In genomic region chr9:133359420-133360175, GRCh38 we compare ENCODE assay signal across 6 cellular contexts. TPM values are rescaled to one million over a fixed set of nuclear protein-coding genes. Genes with fewer than 3 reads are reported as not detected.
A peak's percentile ranks its signal among the peaks of the same experiment; 100 is the strongest.
DNase-seq lines count a peak whose midpoint lies in the region.

No MANE protein-coding gene starts in this region.

- H2BK12ac ChIP-seq in neuronal stem cell (ENCODE audit: low read length): no peak overlapping the region

- no peak overlapping the region for H3K27ac ChIP-seq in neuronal stem cell (replicated peaks; ENCODE audit: low read length)

- H3K4ac ChIP-seq in neuronal stem cell (ENCODE audit: low read length): no peak overlapping the region

- no CpG with 5 or more reads among the region's 20 CpGs for WGBS in neuronal stem cell (ENCODE audit: extremely low coverage in 2 of 2, insufficient read length in 2 of 2, insufficient replicate concordance in 1 of 2), 2 donors

- no peak overlapping the region for H2BK15ac ChIP-seq in neuronal stem cell (ENCODE audit: low read length)

- no peak overlapping the region for H4K8ac ChIP-seq in neuronal stem cell (ENCODE audit: low read depth, low read length)

- H2BK5ac ChIP-seq in neuronal stem cell (ENCODE audit: low read length): no peak overlapping the region

- H3K18ac ChIP-seq in neuronal stem cell (ENCODE audit: low read length): no peak overlapping the region

- peak overlapping the region; percentile 20 for H2AK5ac ChIP-seq in neuronal stem cell (ENCODE audit: low read depth, low read length)

- H3K27me3 ChIP-seq in neuronal stem cell (ENCODE audit: control insufficient read depth in 3 of 3, insufficient read depth in 3 of 3, low read depth in 1 of 3, low read length in 3 of 3): no peaks in the 10 kb centered on the region

- no peak overlapping the region for H4K91ac ChIP-seq in neuronal stem cell (ENCODE audit: low read depth, low read length, poor library complexity)

- no peak overlapping the region for H3K4me2 ChIP-seq in neuronal stem cell (ENCODE audit: insufficient read depth, low read length, poor library complexity, severe bottlenecking)

- no peak overlapping the region for H3K4me3 ChIP-seq in neuronal stem cell (ENCODE audit: low read length in 2 of 2)

- H3K79me1 ChIP-seq in neuronal stem cell (ENCODE audit: low read depth, low read length): peaks cover 16% of the 10 kb centered on the region

- no peak overlapping the region for H3K9ac ChIP-seq in neuronal stem cell (ENCODE audit: low read depth, low read length, poor library complexity)

- H3K4me1 Mint-ChIP-seq in activated naive CD8-positive, alpha-beta T cell (ENCODE audit: low read depth): peaks cover 38% of the 10 kb centered on the region

- H3K36me3 ChIP-seq in neuronal stem cell (replicated peaks in 1 of 2; ENCODE audit: control insufficient read depth in 2 of 2, insufficient read depth in 2 of 2, low read length in 2 of 2): peaks cover 35 to 71% of the 10 kb centered on the region in 2 donors

- H3K14ac ChIP-seq in neuronal stem cell (ENCODE audit: low read length): no peak overlapping the region

- H3K9me3 ChIP-seq in neuronal stem cell (replicated peaks in 1 of 2; ENCODE audit: control insufficient read depth in 2 of 2, insufficient read depth in 1 of 2, low read depth in 1 of 2, low read length in 2 of 2): no peaks in the 10 kb centered on the region

- H3K4me3 Mint-ChIP-seq in activated naive CD8-positive, alpha-beta T cell: peak overlapping the region; percentile 42

- H3K27me3 Mint-ChIP-seq in activated naive CD8-positive, alpha-beta T cell: no peaks in the 10 kb centered on the region

- no peak overlapping the region for H3K27ac Mint-ChIP-seq in activated naive CD8-positive, alpha-beta T cell

- peak; percentile 27 to 88 for DNase-seq in NCI-H524 (lab: John Stamatoyannopoulos, UW)
- no peak for DNase-seq in NCI-H524 treated with DMSO at 0.1 percent for 48 hours (lab: John Stamatoyannopoulos, UW)
- DNase-seq in neuronal stem cell (ENCODE audit: low spot score): no peak
- no peak for DNase-seq in superior temporal gyrus (ENCODE audit: extremely low spot score)
- no peak for DNase-seq in GM19238 (ENCODE audit: insufficient read length, low spot score)

- H3K9me3 Mint-ChIP-seq in activated naive CD8-positive, alpha-beta T cell (ENCODE audit: low read depth): no peaks in the 10 kb centered on the region

- H3K4me1 ChIP-seq in neuronal stem cell (ENCODE audit: control insufficient read depth in 2 of 2, insufficient read depth in 1 of 2, low read depth in 1 of 2, low read length in 2 of 2): peaks cover 4 to 10% of the 10 kb centered on the region in 2 donors

- H3K23ac ChIP-seq in neuronal stem cell (ENCODE audit: low read depth, low read length, poor library complexity): peak overlapping the region; percentile 20

- no peak overlapping the region for H2AFZ ChIP-seq in neuronal stem cell (ENCODE audit: low read length)

- H3K36me3 Mint-ChIP-seq in activated naive CD8-positive, alpha-beta T cell: no peaks in the 10 kb centered on the region

- H2BK120ac ChIP-seq in neuronal stem cell (ENCODE audit: low read depth, low read length): no peak overlapping the region

RNA-seq across cellular contexts. Expression of gene SURF2, which starts 3.2 kb away (rescaled TPM):
- 22.0 TPM for polyA plus RNA-seq in neuronal stem cell (2013, experiment 1 of 2)
- 22.0 TPM for polyA plus RNA-seq in neuronal stem cell (2013, experiment 2 of 2)

RNA-seq across cellular contexts. Expression of gene SURF1, which starts 3.3 kb away (rescaled TPM):
- polyA plus RNA-seq in neuronal stem cell (2013, experiment 1 of 2): 34.2 TPM
- 33.7 TPM for polyA plus RNA-seq in neuronal stem cell (2013, experiment 2 of 2)

RNA-seq across cellular contexts. Expression of gene RPL7A, which starts 11.6 kb away (rescaled TPM):
- polyA plus RNA-seq in neuronal stem cell (2013, experiment 1 of 2): 3,338 TPM
- polyA plus RNA-seq in neuronal stem cell (2013, experiment 2 of 2): 3,301 TPM

RNA-seq across cellular contexts. Expression of gene MED22, which starts 11.7 kb away (rescaled TPM):
- polyA plus RNA-seq in neuronal stem cell (2013, experiment 1 of 2): 34.2 TPM
- 35.9 TPM for polyA plus RNA-seq in neuronal stem cell (2013, experiment 2 of 2)

RNA-seq across cellular contexts. Expression of gene SURF4, which starts 16.3 kb away (rescaled TPM):
- 107 TPM for polyA plus RNA-seq in neuronal stem cell (2013, experiment 1 of 2)
- polyA plus RNA-seq in neuronal stem cell (2013, experiment 2 of 2): 106 TPM

Comparison
In these comparisons a context has a peak if more than half of its experiments do, and no peak if none do; other contexts are left out.
1. DNase-seq: peak in NCI-H524 (2 of 2); none in NCI-H524 treated with DMSO at 0.1 percent for 48 hours (single experiment), neuronal stem cell (single experiment), superior temporal gyrus (single experiment) and GM19238 (single experiment).